Comparison of ENCODE assay signal across 9 cellular contexts in genomic region chr14:61812347-61813100, GRCh38. TPM values are rescaled to one million over a fixed set of nuclear protein-coding genes. Genes with fewer than 3 reads are reported as not detected.
DNase-seq lines count a peak whose midpoint lies in the region; ATAC-seq, FAIRE-seq and TF ChIP-seq lines count a peak whose summit lies in the region.
"Had no signal": no experiment of that assay in that cellular context is flagged by ENCODE, and none has a peak within 500 bp of the region (broad histone marks: within the 10 kb centered on the region; RNA-seq: fewer than 3 reads in every experiment).

Gene SYT16, plus strand, starts transcription at chr14:61812703.

- H3K4me1 Mint-ChIP-seq in CD4-positive, CD25-positive, alpha-beta regulatory T cell = peaks cover 0 to 13% (median 5%) of the 10 kb centered on the region in 4 donors
- H3K4me1 Mint-ChIP-seq in type B pancreatic cell (ENCODE audit: unreplicated experiment) = no peaks in the 10 kb centered on the region

- TF ChIP-seq CTCF in bronchial epithelial cell (IDR thresholded peaks at IDR 0.05; ENCODE audit: insufficient read depth, low read length, severe bottlenecking) (no peak), lower leg skin (IDR thresholded peaks at IDR 0.05) (no peak), type B pancreatic cell (conservative IDR thresholded peaks at IDR 0.05) (no peak)

- no peak within 1 kb of the TSS for H3K27ac ChIP-seq in CD4-positive, CD25-positive, alpha-beta regulatory T cell (ENCODE audit: insufficient read depth, low read length, poor library complexity, severe bottlenecking)

- no peaks in the 10 kb centered on the region for H3K36me3 Mint-ChIP-seq in CD4-positive, CD25-positive, alpha-beta regulatory T cell
- H3K36me3 Mint-ChIP-seq in type B pancreatic cell = peaks cover 4% of the 10 kb centered on the region

- no peak within 1 kb of the TSS for H3K27ac Mint-ChIP-seq in CD4-positive, CD25-positive, alpha-beta regulatory T cell
- H3K27ac Mint-ChIP-seq in type B pancreatic cell = peak within 1 kb of the TSS; percentile 32

- H3K36me3 ChIP-seq in CD4-positive, CD25-positive, alpha-beta regulatory T cell (ENCODE audit: control insufficient read depth, insufficient read depth, low read length) = no peaks in the 10 kb centered on the region
- no peaks in the 10 kb centered on the region for H3K36me3 ChIP-seq in bronchial epithelial cell (ENCODE audit: control insufficient read depth, insufficient read depth, low read length)

- peaks cover 73% of the 10 kb centered on the region for H3K27me3 Mint-ChIP-seq in CD4-positive, CD25-positive, alpha-beta regulatory T cell
- peaks cover 74% of the 10 kb centered on the region for H3K27me3 Mint-ChIP-seq in type B pancreatic cell

- intact Hi-C loops in lower leg skin (cut with DNase I; ENCODE audit: low total_unique reads) = loop anchor here (2.0 kb wide), 1 partner anchor 32 kb away; no protein-coding TSS in a partner anchor

- H3K4me3 Mint-ChIP-seq in CD4-positive, CD25-positive, alpha-beta regulatory T cell = peak within 1 kb of the TSS; percentile 33 to 73 (median 64)
- peak within 1 kb of the TSS; percentile 90 for H3K4me3 Mint-ChIP-seq in type B pancreatic cell

- no peak for ATAC-seq in CD4-positive, CD25-positive, alpha-beta regulatory T cell (ENCODE audit: low read depth in 2 of 2)
- ATAC-seq in GM19035 (IDR thresholded peaks at IDR 0.05; ENCODE audit: unreplicated experiment) = no peak
- ATAC-seq in HG02798 (IDR thresholded peaks at IDR 0.05; ENCODE audit: poor library complexity, unreplicated experiment) = no peak

- no peak within 1 kb of the TSS for H3K4me3 ChIP-seq in CD4-positive, CD25-positive, alpha-beta regulatory T cell (ENCODE audit: low read depth, low read length)
- H3K4me3 ChIP-seq in bronchial epithelial cell (ENCODE audit: low read depth, low read length) = peak within 1 kb of the TSS; percentile 25
- peak within 1 kb of the TSS; percentile 3 for H3K4me3 ChIP-seq in lower leg skin (ENCODE audit: low read depth, poor library complexity, severe bottlenecking)

- peaks cover 0 to 1% (median 0%) of the 10 kb centered on the region in 7 donors for H3K9me3 Mint-ChIP-seq in CD4-positive, CD25-positive, alpha-beta regulatory T cell
- H3K9me3 Mint-ChIP-seq in type B pancreatic cell = no peaks in the 10 kb centered on the region

- H3K9me3 ChIP-seq in CD4-positive, CD25-positive, alpha-beta regulatory T cell (ENCODE audit: control insufficient read depth in 2 of 2, low read length in 2 of 2) = no peaks in the 10 kb centered on the region

- no peak for FAIRE-seq in bronchial epithelial cell (lab: Jason Lieb, UNC)
- FAIRE-seq: colon had no signal

- no peak for TF ChIP-seq POLR2A in lower leg skin (IDR thresholded peaks at IDR 0.05)

- 8 to 17% methylated on average over 22 to 57 of the region's 95 CpGs for WGBS in lower leg skin, 2 donors

- H3K4me1 ChIP-seq in CD4-positive, CD25-positive, alpha-beta regulatory T cell (ENCODE audit: control insufficient read depth, insufficient read depth, low read length, poor library complexity, severe bottlenecking) = peaks cover 7% of the 10 kb centered on the region

- H3K27me3 ChIP-seq in CD4-positive, CD25-positive, alpha-beta regulatory T cell (ENCODE audit: control insufficient read depth, insufficient read depth, low read length) = peaks cover 40% of the 10 kb centered on the region
- peaks cover 20% of the 10 kb centered on the region for H3K27me3 ChIP-seq in bronchial epithelial cell (ENCODE audit: control insufficient read depth, insufficient read depth, low read length)

- DNase-seq in CD4-positive, CD25-positive, alpha-beta regulatory T cell = no peak
- peak; percentile 47 for DNase-seq in NCI-H1105 (lab: John Stamatoyannopoulos, UW)
- no peak for DNase-seq in bronchial epithelial cell (ENCODE audit: low read depth)
- DNase-seq in lower leg skin (ENCODE audit: low spot score in 2 of 2) = no peak
- no peak for DNase-seq in type B pancreatic cell (ENCODE audit: extremely low spot score, unreplicated experiment)
- no peak for DNase-seq in activated gamma-delta T cell (lab: John Stamatoyannopoulos, UW)

RNA-seq across cellular contexts. Expression of gene SYT16, which starts in this region (rescaled TPM):
- total RNA-seq in CD4-positive, CD25-positive, alpha-beta regulatory T cell = not detected
- not detected for polyA plus RNA-seq in CD4-positive, CD25-positive, alpha-beta regulatory T cell
- under 0.01 and 0.13 TPM in 2 replicates for total RNA-seq in bronchial epithelial cell
- under 1 TPM in 2 of 4 donors, not detected in 2; under 0.01 to 0.03 TPM for total RNA-seq in lower leg skin
- total RNA-seq in type B pancreatic cell (ENCODE audit: low replicate concordance) = 0.90 and 2.1 TPM in 2 replicates
